In the genomic region with DNA sequence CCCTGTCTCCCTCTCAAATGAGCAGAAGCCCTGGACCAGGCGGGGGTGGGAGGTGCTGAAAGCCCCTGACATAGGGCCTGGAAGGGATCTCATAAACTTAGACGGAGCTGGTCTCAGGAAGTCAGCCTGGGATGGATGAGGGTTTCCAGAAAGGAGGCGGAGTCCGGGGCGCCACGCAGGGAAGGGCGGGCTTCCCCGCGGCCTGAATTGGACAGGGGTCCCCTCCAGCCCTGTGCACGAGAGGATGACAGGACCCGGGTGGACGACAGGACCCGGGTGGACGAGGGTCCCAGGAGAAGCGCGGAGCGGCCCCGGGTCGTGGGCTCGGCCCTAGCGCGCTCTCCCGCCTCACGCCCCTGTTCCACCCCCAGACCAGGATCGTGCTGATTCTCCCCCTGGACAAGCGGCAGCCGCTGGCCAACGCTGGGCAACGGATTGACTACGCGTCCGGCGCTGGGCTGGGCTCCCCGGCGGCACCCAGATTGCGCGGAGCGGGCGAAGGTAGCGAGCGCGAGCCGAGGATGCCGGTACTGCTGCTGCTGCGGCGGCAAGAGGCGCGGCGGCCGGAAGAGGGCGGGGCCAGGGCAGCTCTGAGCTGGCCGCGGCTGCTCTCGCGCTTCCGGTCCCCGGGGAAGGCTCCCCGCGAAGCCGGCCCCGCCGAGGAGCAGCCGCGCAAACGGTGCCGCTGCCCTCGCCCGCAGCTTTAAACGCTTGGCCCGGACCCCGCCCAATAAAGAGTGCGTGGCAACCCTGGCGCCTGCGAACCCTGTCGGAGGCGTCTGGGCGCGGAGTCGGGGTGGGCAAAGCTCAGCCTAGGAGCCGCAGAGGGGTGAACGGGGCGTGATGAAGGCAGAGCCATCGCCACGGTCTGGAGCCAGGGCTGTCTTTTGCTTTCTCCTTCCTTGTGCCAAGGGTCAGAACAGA, we compare ENCODE assay signal across 8 cellular contexts. TPM values are rescaled to one million over a fixed set of nuclear protein-coding genes. Genes with fewer than 3 reads are reported as not detected.
DNase-seq lines count a peak whose midpoint lies in the region; ATAC-seq and TF ChIP-seq lines count a peak whose summit lies in the region.

No MANE protein-coding gene starts in this region.

- peak overlapping the region; percentile 49 to 85 (median 71); a peak in 21 of 22 replicates for H3K27ac ChIP-seq in BLaER1 treated with 17β-estradiol and CSF1 and Interleukin-3, amounts not matched to agents 10 nM and 100 nM
- peak overlapping the region; percentile 42 for H3K27ac ChIP-seq in KMS-11

- H3K9me3 ChIP-seq in BLaER1 treated with 17β-estradiol and CSF1 and Interleukin-3, amounts not matched to agents 10 nM and 100 nM (replicated peaks in 1 of 11), result no peaks in the 10 kb centered on the region

- peak overlapping the region; percentile 56 for H2AFZ ChIP-seq in KMS-11 (ENCODE audit: low read depth)

- peaks cover 0 to 22% (median 14%) of the 10 kb centered on the region in 11 experiments; a peak in 12 of 22 replicates for H3K36me3 ChIP-seq in BLaER1 treated with 17β-estradiol and CSF1 and Interleukin-3, amounts not matched to agents 10 nM and 100 nM
- H3K36me3 ChIP-seq in KMS-11 (ENCODE audit: insufficient read depth), result no peaks in the 10 kb centered on the region

- H3K79me2 ChIP-seq in KMS-11 (ENCODE audit: insufficient read depth, low read depth), result peaks cover 7% of the 10 kb centered on the region; the same call in 1 of the 2 replicates

- H3K36me3 Mint-ChIP-seq in natural killer cell treated with Interleukin-12 subunit alpha and Interleukin-12 subunit beta and Interleukin-15 and Interleukin-18, amount 100 ng/mL, for 72 hours, result no peaks in the 10 kb centered on the region

- no peak for TF ChIP-seq CTCF in KMS-11 (conservative IDR thresholded peaks at IDR 0.05; ENCODE audit: low read depth, low read length)
- TF ChIP-seq CTCF in fibroblast of pulmonary artery (IDR thresholded peaks at IDR 0.05; ENCODE audit: low read length, missing control alignments), result no peak

- H3K27ac Mint-ChIP-seq in natural killer cell treated with Interleukin-12 subunit alpha and Interleukin-12 subunit beta and Interleukin-15 and Interleukin-18, amount 100 ng/mL, for 72 hours, result peak overlapping the region; percentile 80 to 86

- H3K4me1 ChIP-seq in BLaER1 treated with 17β-estradiol and CSF1 and Interleukin-3, amounts not matched to agents 10 nM and 100 nM, result peaks cover 50 to 73% (median 66%) of the 10 kb centered on the region in 10 experiments
- H3K4me1 ChIP-seq in KMS-11 (ENCODE audit: low read depth, poor library complexity, severe bottlenecking), result peaks cover 43% of the 10 kb centered on the region

- H3K4me1 Mint-ChIP-seq in natural killer cell treated with Interleukin-12 subunit alpha and Interleukin-12 subunit beta and Interleukin-15 and Interleukin-18, amount 100 ng/mL, for 72 hours (ENCODE audit: low read depth in 2 of 2), result peaks cover 22 to 27% of the 10 kb centered on the region in 2 donors

- H3K27me3 Mint-ChIP-seq in natural killer cell treated with Interleukin-12 subunit alpha and Interleukin-12 subunit beta and Interleukin-15 and Interleukin-18, amount 100 ng/mL, for 72 hours, result no peaks in the 10 kb centered on the region

- peak overlapping the region; percentile 67 to 83 (median 78) for H3K9ac ChIP-seq in BLaER1 treated with 17β-estradiol and CSF1 and Interleukin-3, amounts not matched to agents 10 nM and 100 nM
- peak overlapping the region; percentile 44; the same call in 1 of the 2 replicates for H3K9ac ChIP-seq in KMS-11

- H3K4me3 Mint-ChIP-seq in natural killer cell treated with Interleukin-12 subunit alpha and Interleukin-12 subunit beta and Interleukin-15 and Interleukin-18, amount 100 ng/mL, for 72 hours, result peak overlapping the region; percentile 87

- ATAC-seq in GM19372 (IDR thresholded peaks at IDR 0.05; ENCODE audit: low read depth, unreplicated experiment), result peak; percentile 42
- peak; percentile 81 to 84 for ATAC-seq in natural killer cell treated with Interleukin-12 subunit alpha and Interleukin-12 subunit beta and Interleukin-15 and Interleukin-18, amount 100 ng/mL, for 72 hours
- ATAC-seq in stimulated activated naive CD8-positive, alpha-beta T cell treated with anti-CD3 and anti-CD28 coated beads, Interleukin-15, Interleukin-2, amounts not matched to agents 100 U/mL and 50 U/mL, for 24 hours, result peak; percentile 63

- peak overlapping the region; percentile 59 to 77 (median 72) for H3K4me3 ChIP-seq in BLaER1 treated with 17β-estradiol and CSF1 and Interleukin-3, amounts not matched to agents 10 nM and 100 nM
- H3K4me3 ChIP-seq in KMS-11 (IDR thresholded peaks at IDR 0.05; ENCODE audit: insufficient read depth, low read depth, low read length) (no peak overlapping the region), fibroblast of pulmonary artery (replicated peaks; ENCODE audit: low read depth, low read length) (peak overlapping the region; percentile 71)

- H3K27me3 ChIP-seq in BLaER1 treated with 17β-estradiol and CSF1 and Interleukin-3, amounts not matched to agents 10 nM and 100 nM, result no peaks in the 10 kb centered on the region
- no peaks in the 10 kb centered on the region for H3K27me3 ChIP-seq in KMS-11 (ENCODE audit: insufficient read depth, low read depth)

- peak; percentile 49 to 78 for DNase-seq in SHP77 (lab: John Stamatoyannopoulos, UW)
- DNase-seq in activated T-helper 9 cell treated with anti-CD3 and anti-CD28 coated beads, Interleukin-2, amount 50 U/mL, for 16 hours (ENCODE audit: low read depth), result peak; percentile 79
- DNase-seq in fibroblast of pulmonary artery (ENCODE audit: low read depth), result peak; percentile 66
- DNase-seq in natural killer cell treated with Interleukin-12 subunit alpha and Interleukin-12 subunit beta and Interleukin-15 and Interleukin-18, amount 100 ng/mL, for 72 hours (ENCODE audit: low spot score), result peak; percentile 92
- DNase-seq in stimulated activated naive CD8-positive, alpha-beta T cell treated with anti-CD3 and anti-CD28 coated beads, Interleukin-15, Interleukin-2, amounts not matched to agents 100 U/mL and 50 U/mL, for 24 hours, result peak; percentile 90

- peak overlapping the region; percentile 92 to 100 (median 97) for H3K4me2 ChIP-seq in BLaER1 treated with 17β-estradiol and CSF1 and Interleukin-3, amounts not matched to agents 10 nM and 100 nM
- H3K4me2 ChIP-seq in KMS-11, result peak overlapping the region; percentile 96

- H3K9me3 Mint-ChIP-seq in natural killer cell treated with Interleukin-12 subunit alpha and Interleukin-12 subunit beta and Interleukin-15 and Interleukin-18, amount 100 ng/mL, for 72 hours, result no peaks in the 10 kb centered on the region

- H4K20me1 ChIP-seq in BLaER1 treated with 17β-estradiol and CSF1 and Interleukin-3, amounts not matched to agents 10 nM and 100 nM, result peaks cover 0 to 19% (median 5%) of the 10 kb centered on the region in 11 experiments; a peak in 10 of 22 replicates
- H4K20me1 ChIP-seq in KMS-11 (ENCODE audit: insufficient read depth), result no peaks in the 10 kb centered on the region

RNA-seq across cellular contexts. Expression of gene C20orf144, which starts 1.3 kb away (rescaled TPM):
- total RNA-seq in natural killer cell treated with Interleukin-12 subunit alpha and Interleukin-12 subunit beta and Interleukin-15 and Interleukin-18, amount 100 ng/mL, for 72 hours, result under 1 TPM; 0.12 to 0.81 TPM

RNA-seq across cellular contexts. Expression of gene ACTL10, which starts 3.3 kb away (rescaled TPM):
- 1 to 10 TPM; 1.7 to 4.3 TPM for total RNA-seq in natural killer cell treated with Interleukin-12 subunit alpha and Interleukin-12 subunit beta and Interleukin-15 and Interleukin-18, amount 100 ng/mL, for 72 hours

RNA-seq across cellular contexts. Expression of gene NECAB3, which starts 10.8 kb away (rescaled TPM):
- total RNA-seq in natural killer cell treated with Interleukin-12 subunit alpha and Interleukin-12 subunit beta and Interleukin-15 and Interleukin-18, amount 100 ng/mL, for 72 hours, result 10 to 100 TPM; 16.9 to 29.5 TPM

RNA-seq across cellular contexts. Expression of gene E2F1, which starts 22.8 kb away (rescaled TPM):
- total RNA-seq in natural killer cell treated with Interleukin-12 subunit alpha and Interleukin-12 subunit beta and Interleukin-15 and Interleukin-18, amount 100 ng/mL, for 72 hours, result 100 to 1,000 TPM in 1 of 2 donors, 10 to 100 TPM in 1; 45.4 to 123 TPM

RNA-seq across cellular contexts. Expression of gene PXMP4, which starts 56.7 kb away (rescaled TPM):
- total RNA-seq in natural killer cell treated with Interleukin-12 subunit alpha and Interleukin-12 subunit beta and Interleukin-15 and Interleukin-18, amount 100 ng/mL, for 72 hours, result 1 to 10 TPM; 6.9 to 9.3 TPM
